21 cellular contexts compared by ENCODE assay signal in the genomic region with DNA sequence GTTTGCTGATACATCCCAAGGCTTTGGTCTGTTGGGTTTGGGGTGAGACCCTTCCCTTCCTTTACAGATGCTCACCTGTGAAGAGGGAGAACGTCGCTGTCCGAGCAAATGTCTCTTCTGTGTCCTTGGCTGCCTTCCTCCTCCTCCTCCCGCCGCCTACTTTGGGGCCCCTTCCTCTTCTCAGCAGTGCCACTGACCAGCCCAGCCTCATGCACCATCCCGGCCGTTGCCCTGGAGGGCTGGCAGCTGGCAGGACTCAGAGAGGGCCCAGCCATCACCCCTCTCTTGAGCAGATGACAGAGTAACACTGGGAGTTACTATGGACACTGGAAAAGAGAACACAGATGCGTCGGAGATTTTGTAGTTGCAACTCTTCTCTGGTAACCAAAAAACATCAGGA.
A peak's percentile ranks its signal among the peaks of the same experiment; 100 is the strongest.
DNase-seq lines count a peak whose midpoint lies in the region; ATAC-seq, FAIRE-seq and TF ChIP-seq lines count a peak whose summit lies in the region.
"Had no signal": no experiment of that assay in that cellular context is flagged by ENCODE, and none has a peak within 500 bp of the region (broad histone marks: within the 10 kb centered on the region; RNA-seq: fewer than 3 reads in every experiment).

No MANE protein-coding gene starts in this region.

- no peaks in the 10 kb centered on the region for H3K79me2 ChIP-seq in mesendoderm (ENCODE audit: control insufficient read depth, insufficient read depth, low read length)

- H3K79me1 ChIP-seq in mesendoderm (ENCODE audit: low read length), result no peaks in the 10 kb centered on the region

- no peaks in the 10 kb centered on the region for H3K9me3 Mint-ChIP-seq in activated CD8-positive, alpha-beta T cell treated with anti-CD3 and anti-CD28 coated beads, Interleukin-2, amount 10 ng/mL, durations not matched to agents 7 days and 5 days (ENCODE audit: insufficient read depth)
- peaks cover 10% of the 10 kb centered on the region for H3K9me3 Mint-ChIP-seq in activated CD8-positive, alpha-beta T cell treated with anti-CD3 and anti-CD28 coated beads for 36 hours
- H3K9me3 Mint-ChIP-seq in osteocyte (ENCODE audit: unreplicated experiment), result no peaks in the 10 kb centered on the region
- peaks cover 12% of the 10 kb centered on the region for H3K9me3 Mint-ChIP-seq in activated T-cell treated with anti-CD3 and anti-CD28 coated beads, Interleukin-2, amount 50 U/mL, for 24 hours
- no peaks in the 10 kb centered on the region for H3K9me3 Mint-ChIP-seq in MCF 10A (ENCODE audit: unreplicated experiment)

- H3K4me1 Mint-ChIP-seq in activated CD8-positive, alpha-beta T cell treated with anti-CD3 and anti-CD28 coated beads, Interleukin-2, amount 10 ng/mL, durations not matched to agents 7 days and 5 days (ENCODE audit: low read depth), result no peaks in the 10 kb centered on the region
- no peaks in the 10 kb centered on the region for H3K4me1 Mint-ChIP-seq in activated CD8-positive, alpha-beta T cell treated with anti-CD3 and anti-CD28 coated beads for 36 hours (ENCODE audit: low read depth)
- H3K4me1 Mint-ChIP-seq in osteocyte (ENCODE audit: unreplicated experiment) (peaks cover 29% of the 10 kb centered on the region), MCF 10A (ENCODE audit: insufficient read depth, unreplicated experiment) (peaks cover 8% of the 10 kb centered on the region)
- no peaks in the 10 kb centered on the region for H3K4me1 Mint-ChIP-seq in activated T-cell treated with anti-CD3 and anti-CD28 coated beads, Interleukin-2, amount 50 U/mL, for 24 hours (ENCODE audit: low read depth)
- H3K4me1 Mint-ChIP-seq: CD14-positive monocyte had no signal

- peak overlapping the region; percentile 12 for H3K27ac Mint-ChIP-seq in activated CD8-positive, alpha-beta T cell treated with anti-CD3 and anti-CD28 coated beads, Interleukin-2, amount 10 ng/mL, durations not matched to agents 7 days and 5 days
- H3K27ac Mint-ChIP-seq in activated CD8-positive, alpha-beta T cell treated with anti-CD3 and anti-CD28 coated beads for 36 hours, result no peak overlapping the region
- H3K27ac Mint-ChIP-seq in osteocyte (ENCODE audit: unreplicated experiment) (peak overlapping the region; percentile 61), MCF 10A (ENCODE audit: low read depth, unreplicated experiment) (no peak overlapping the region)
- H3K27ac Mint-ChIP-seq in activated T-cell treated with anti-CD3 and anti-CD28 coated beads, Interleukin-2, amount 50 U/mL, for 24 hours, result no peak overlapping the region
- H3K27ac Mint-ChIP-seq: CD14-positive monocyte; CD8-positive, alpha-beta T cell; GM23338; IgD-negative memory B cell had no signal

- no peak overlapping the region for H2BK120ac ChIP-seq in mesendoderm (ENCODE audit: low read depth, low read length)

- no peaks in the 10 kb centered on the region for H3K36me3 Mint-ChIP-seq in activated CD8-positive, alpha-beta T cell treated with anti-CD3 and anti-CD28 coated beads, Interleukin-2, amount 10 ng/mL, durations not matched to agents 7 days and 5 days (ENCODE audit: low read depth)
- H3K36me3 Mint-ChIP-seq in activated CD8-positive, alpha-beta T cell treated with anti-CD3 and anti-CD28 coated beads for 36 hours (ENCODE audit: low read depth), result no peaks in the 10 kb centered on the region
- no peaks in the 10 kb centered on the region for H3K36me3 Mint-ChIP-seq in osteocyte (ENCODE audit: unreplicated experiment)
- H3K36me3 Mint-ChIP-seq in activated T-cell treated with anti-CD3 and anti-CD28 coated beads, Interleukin-2, amount 50 U/mL, for 24 hours (ENCODE audit: low read depth), result no peaks in the 10 kb centered on the region
- H3K36me3 Mint-ChIP-seq in MCF 10A (ENCODE audit: insufficient read depth, unreplicated experiment), result no peaks in the 10 kb centered on the region
- H3K36me3 Mint-ChIP-seq: CD14-positive monocyte; CD8-positive, alpha-beta T cell; IgD-negative memory B cell had no signal

- H3K27ac ChIP-seq in mesendoderm (ENCODE audit: low read depth, low read length), result no peak overlapping the region
- H3K27ac ChIP-seq: 22Rv1 had no signal

- H3K23ac ChIP-seq in mesendoderm (ENCODE audit: low read length), result no peak overlapping the region

- H3K36me3 ChIP-seq in mesendoderm (ENCODE audit: control insufficient read depth, insufficient read depth, low read length), result no peaks in the 10 kb centered on the region
- H3K36me3 ChIP-seq: HAP-1 had no signal

- no peak overlapping the region for H3K4me3 ChIP-seq in mesendoderm (ENCODE audit: low read length)
- H3K4me3 ChIP-seq: GM23338, HAP-1 had no signal

- DNase-seq in activated CD8-positive, alpha-beta T cell treated with anti-CD3 and anti-CD28 coated beads, Interleukin-2, amount 10 ng/mL, durations not matched to agents 7 days and 5 days, result no peak
- no peak for DNase-seq in activated CD8-positive, alpha-beta T cell treated with anti-CD3 and anti-CD28 coated beads for 36 hours
- DNase-seq in mesendoderm (no peak), osteocyte (ENCODE audit: extremely low spot score, unreplicated experiment) (no peak), MCF 10A (ENCODE audit: unreplicated experiment) (no peak), urothelium cell line (ENCODE audit: low spot score) (no peak)
- DNase-seq in activated T-cell treated with anti-CD3 and anti-CD28 coated beads, Interleukin-2, amount 50 U/mL, for 24 hours, result no peak
- DNase-seq: CD8-positive, alpha-beta T cell; COR-L47; DMS153; DMS79 treated with DMSO at 0.1 percent for 48 hours; EL had no signal

- no TSS peak for BruUV-seq in MCF 10A (replicated peaks; lab: Mats Ljungman, UMichigan)

- H3K4me2 ChIP-seq in mesendoderm (ENCODE audit: low read length), result no peak overlapping the region
- H3K4me2 ChIP-seq: GM23338 had no signal

- H3K27me3 Mint-ChIP-seq in activated CD8-positive, alpha-beta T cell treated with anti-CD3 and anti-CD28 coated beads, Interleukin-2, amount 10 ng/mL, durations not matched to agents 7 days and 5 days (ENCODE audit: low read depth), result no peaks in the 10 kb centered on the region
- H3K27me3 Mint-ChIP-seq in activated CD8-positive, alpha-beta T cell treated with anti-CD3 and anti-CD28 coated beads for 36 hours, result no peaks in the 10 kb centered on the region
- H3K27me3 Mint-ChIP-seq in osteocyte (ENCODE audit: unreplicated experiment) (no peaks in the 10 kb centered on the region), MCF 10A (ENCODE audit: insufficient read depth, unreplicated experiment) (peaks cover 40% of the 10 kb centered on the region)
- H3K27me3 Mint-ChIP-seq in activated T-cell treated with anti-CD3 and anti-CD28 coated beads, Interleukin-2, amount 50 U/mL, for 24 hours, result no peaks in the 10 kb centered on the region
- H3K27me3 Mint-ChIP-seq: IgD-negative memory B cell had no signal

- no peaks in the 10 kb centered on the region for H3K27me3 ChIP-seq in mesendoderm (ENCODE audit: insufficient read depth, low read length, poor library complexity)

- intact Hi-C loops in activated CD8-positive, alpha-beta T cell treated with anti-CD3 and anti-CD28 coated beads for 36 hours (cut with micrococcal nuclease), result no loop called here
- intact Hi-C loops in MCF 10A (cut with micrococcal nuclease), result no loop called here

- H3K4ac ChIP-seq in mesendoderm (ENCODE audit: low read depth, low read length), result no peak overlapping the region

- H2BK5ac ChIP-seq in mesendoderm (ENCODE audit: low read length), result no peak overlapping the region

- WGBS in mesendoderm (ENCODE audit: extremely low coverage, insufficient coverage, low lambda C conversion rate), result no CpG with 5 or more reads among the region's 9 CpGs

- H2AK5ac ChIP-seq in mesendoderm (ENCODE audit: low read length), result no peak overlapping the region

- no peak for TF ChIP-seq CTCF in activated CD8-positive, alpha-beta T cell treated with anti-CD3 and anti-CD28 coated beads for 36 hours (IDR thresholded peaks at IDR 0.05)
- TF ChIP-seq CTCF in osteocyte (IDR thresholded peaks at IDR 0.05) (no peak), MCF 10A (IDR thresholded peaks at IDR 0.05; ENCODE audit: unreplicated experiment) (no peak)

- POLR2A ChIA-PET in activated CD8-positive, alpha-beta T cell treated with anti-CD3 and anti-CD28 coated beads, Interleukin-2, amount 10 ng/mL, durations not matched to agents 7 days and 5 days (lab: Charles Lee), result no interaction called here
- POLR2A ChIA-PET in activated CD8-positive, alpha-beta T cell treated with anti-CD3 and anti-CD28 coated beads for 36 hours (lab: Charles Lee), result no interaction called here
- POLR2A ChIA-PET in MCF 10A (lab: Yijun Ruan, JAX), result no interaction called here

- H4K8ac ChIP-seq in mesendoderm (ENCODE audit: low read depth, low read length), result no peak overlapping the region

- peak overlapping the region; percentile 8 for H3K56ac ChIP-seq in mesendoderm (ENCODE audit: low read length)

- no peak overlapping the region for H4K5ac ChIP-seq in mesendoderm (ENCODE audit: low read length)

- peaks cover 3% of the 10 kb centered on the region for H3K4me1 ChIP-seq in mesendoderm (ENCODE audit: control insufficient read depth, low read depth, low read length)
- H3K4me1 ChIP-seq: HAP-1 had no signal

- no peak for FAIRE-seq in urothelium cell line (lab: Jason Lieb, UNC)
- FAIRE-seq: D721Med, G401.6, GM12891 had no signal

- H3K18ac ChIP-seq in mesendoderm (ENCODE audit: low read length), result no peak overlapping the region

- no peak overlapping the region for H3K4me3 Mint-ChIP-seq in activated CD8-positive, alpha-beta T cell treated with anti-CD3 and anti-CD28 coated beads, Interleukin-2, amount 10 ng/mL, durations not matched to agents 7 days and 5 days
- no peak overlapping the region for H3K4me3 Mint-ChIP-seq in activated CD8-positive, alpha-beta T cell treated with anti-CD3 and anti-CD28 coated beads for 36 hours
- H3K4me3 Mint-ChIP-seq in osteocyte (ENCODE audit: unreplicated experiment) (no peak overlapping the region), MCF 10A (ENCODE audit: unreplicated experiment) (no peak overlapping the region)
- H3K4me3 Mint-ChIP-seq in activated T-cell treated with anti-CD3 and anti-CD28 coated beads, Interleukin-2, amount 50 U/mL, for 24 hours, result no peak overlapping the region
- H3K4me3 Mint-ChIP-seq: CD14-positive monocyte; CD8-positive, alpha-beta T cell; GM23338 had no signal

- CTCF ChIA-PET in activated CD8-positive, alpha-beta T cell treated with anti-CD3 and anti-CD28 coated beads, Interleukin-2, amount 10 ng/mL, durations not matched to agents 7 days and 5 days (lab: Charles Lee), result no interaction called here
- CTCF ChIA-PET in activated CD8-positive, alpha-beta T cell treated with anti-CD3 and anti-CD28 coated beads for 36 hours (lab: Charles Lee), result no interaction called here
- CTCF ChIA-PET in MCF 10A (lab: Yijun Ruan, JAX), result no interaction called here

- no peak for ATAC-seq in activated CD8-positive, alpha-beta T cell treated with anti-CD3 and anti-CD28 coated beads, Interleukin-2, amount 10 ng/mL, durations not matched to agents 7 days and 5 days
- no peak for ATAC-seq in activated CD8-positive, alpha-beta T cell treated with anti-CD3 and anti-CD28 coated beads for 36 hours
- ATAC-seq in HG03196 (IDR thresholded peaks at IDR 0.05; ENCODE audit: unreplicated experiment), result no peak
- ATAC-seq: CD8-positive, alpha-beta T cell; GM23338 had no signal

- no peak overlapping the region for H3K9ac ChIP-seq in mesendoderm (ENCODE audit: low read length)

- H2BK15ac ChIP-seq in mesendoderm (replicated peaks; ENCODE audit: low read depth), result no peak overlapping the region

Comparison
In these comparisons a context has a peak if more than half of its experiments do, and no peak if none do; other contexts are left out.
1. H3K27ac Mint-ChIP-seq: peak in activated CD8-positive, alpha-beta T cell treated with anti-CD3 and anti-CD28 coated beads, Interleukin-2, amount 10 ng/mL, durations not matched to agents 7 days and 5 days (single experiment) and osteocyte (single experiment); none in activated CD8-positive, alpha-beta T cell treated with anti-CD3 and anti-CD28 coated beads for 36 hours (single experiment), activated T-cell treated with anti-CD3 and anti-CD28 coated beads, Interleukin-2, amount 50 U/mL, for 24 hours (single experiment) and MCF 10A (single experiment).